Comparison of ENCODE assay signal across 9 cellular contexts in genomic region chr1:46622341-46622740, GRCh38. TPM values are rescaled to one million over a fixed set of nuclear protein-coding genes. Genes with fewer than 3 reads are reported as not detected.
DNase-seq lines count a peak whose midpoint lies in the region; ATAC-seq and TF ChIP-seq lines count a peak whose summit lies in the region.
"Had no signal": no experiment of that assay in that cellular context is flagged by ENCODE, and none has a peak within 500 bp of the region (broad histone marks: within the 10 kb centered on the region; RNA-seq: fewer than 3 reads in every experiment).

No MANE protein-coding gene starts in this region.

- H3K9me3 ChIP-seq in T-helper 17 cell (ENCODE audit: control insufficient read depth, low read length, poor library complexity, severe bottlenecking): no peaks in the 10 kb centered on the region

- no peak overlapping the region for H3K4me3 ChIP-seq in NB4 (ENCODE audit: low read depth, low read length)

- no peaks in the 10 kb centered on the region for H3K9me3 Mint-ChIP-seq in osteocyte (ENCODE audit: unreplicated experiment)
- H3K9me3 Mint-ChIP-seq in natural killer cell treated with Interleukin-12 subunit alpha and Interleukin-12 subunit beta and Interleukin-15 and Interleukin-18, amount 100 ng/mL, for 72 hours: no peaks in the 10 kb centered on the region
- H3K9me3 Mint-ChIP-seq: central memory CD8-positive, alpha-beta T cell had no signal

- no peak for ATAC-seq in natural killer cell treated with Interleukin-12 subunit alpha and Interleukin-12 subunit beta and Interleukin-15 and Interleukin-18, amount 100 ng/mL, for 72 hours
- no peak for ATAC-seq in T-helper 17 cell

- TF ChIP-seq CTCF in NB4 (IDR thresholded peaks at IDR 0.05; ENCODE audit: low read depth, low read length) (peak; percentile 29), osteocyte (IDR thresholded peaks at IDR 0.05) (peak; percentile 67)

- peak overlapping the region; percentile 71 for H3K27ac Mint-ChIP-seq in osteocyte (ENCODE audit: unreplicated experiment)
- H3K27ac Mint-ChIP-seq in natural killer cell treated with Interleukin-12 subunit alpha and Interleukin-12 subunit beta and Interleukin-15 and Interleukin-18, amount 100 ng/mL, for 72 hours: no peak overlapping the region
- no peak overlapping the region for H3K27ac Mint-ChIP-seq in T-helper 17 cell

- no peak for TF ChIP-seq POLR2A in NB4 (IDR thresholded peaks at IDR 0.05; ENCODE audit: extremely low read depth, insufficient read length)

- H3K36me3 Mint-ChIP-seq in osteocyte (ENCODE audit: unreplicated experiment) (no peaks in the 10 kb centered on the region), T-helper 17 cell (ENCODE audit: low read depth) (no peaks in the 10 kb centered on the region)
- H3K36me3 Mint-ChIP-seq in natural killer cell treated with Interleukin-12 subunit alpha and Interleukin-12 subunit beta and Interleukin-15 and Interleukin-18, amount 100 ng/mL, for 72 hours: no peaks in the 10 kb centered on the region

- peak overlapping the region; percentile 8 for H3K4me3 Mint-ChIP-seq in osteocyte (ENCODE audit: unreplicated experiment)
- H3K4me3 Mint-ChIP-seq in natural killer cell treated with Interleukin-12 subunit alpha and Interleukin-12 subunit beta and Interleukin-15 and Interleukin-18, amount 100 ng/mL, for 72 hours: no peak overlapping the region
- H3K4me3 Mint-ChIP-seq in T-helper 17 cell: no peak overlapping the region
- H3K4me3 Mint-ChIP-seq: central memory CD8-positive, alpha-beta T cell had no signal

- peak; percentile 57 for DNase-seq in GM04504 (ENCODE audit: low read depth)
- DNase-seq in NB4 (ENCODE audit: low read depth): peak; percentile 25
- DNase-seq in cerebellum (ENCODE audit: low spot score): peak; percentile 58
- no peak for DNase-seq in osteocyte (ENCODE audit: extremely low spot score, unreplicated experiment)
- DNase-seq in activated CD4-positive, CD25-positive, alpha-beta regulatory T cell (lab: John Stamatoyannopoulos, UW): no peak
- no peak for DNase-seq in natural killer cell treated with Interleukin-12 subunit alpha and Interleukin-12 subunit beta and Interleukin-15 and Interleukin-18, amount 100 ng/mL, for 72 hours (ENCODE audit: low spot score)
- no peak for DNase-seq in T-helper 17 cell
- no peak for DNase-seq in midbrain (lab: John Stamatoyannopoulos, UW)

- no peaks in the 10 kb centered on the region for H3K27me3 Mint-ChIP-seq in osteocyte (ENCODE audit: unreplicated experiment)
- no peaks in the 10 kb centered on the region for H3K27me3 Mint-ChIP-seq in natural killer cell treated with Interleukin-12 subunit alpha and Interleukin-12 subunit beta and Interleukin-15 and Interleukin-18, amount 100 ng/mL, for 72 hours
- H3K27me3 Mint-ChIP-seq in T-helper 17 cell: no peaks in the 10 kb centered on the region
- H3K27me3 Mint-ChIP-seq: central memory CD8-positive, alpha-beta T cell had no signal

- H3K4me1 Mint-ChIP-seq in osteocyte (ENCODE audit: unreplicated experiment) (peaks cover 20% of the 10 kb centered on the region), T-helper 17 cell (peaks cover 14% of the 10 kb centered on the region)
- H3K4me1 Mint-ChIP-seq in natural killer cell treated with Interleukin-12 subunit alpha and Interleukin-12 subunit beta and Interleukin-15 and Interleukin-18, amount 100 ng/mL, for 72 hours (ENCODE audit: low read depth in 2 of 2): peaks cover 6 to 7% of the 10 kb centered on the region in 2 donors

RNA-seq across cellular contexts. Expression of gene MOB3C, which starts 5.7 kb away (rescaled TPM):
- total RNA-seq in cerebellum (5.2 TPM), osteocyte (9.4 and 9.6 TPM in 2 replicates), T-helper 17 cell (10 to 100 TPM; 13.3 to 20.4 TPM)
- total RNA-seq in natural killer cell treated with Interleukin-12 subunit alpha and Interleukin-12 subunit beta and Interleukin-15 and Interleukin-18, amount 100 ng/mL, for 72 hours: 10 to 100 TPM; 12.3 to 20.7 TPM

RNA-seq across cellular contexts. Expression of gene MKNK1, which starts 18.3 kb away (rescaled TPM):
- total RNA-seq in cerebellum: 23.3 TPM
- total RNA-seq in osteocyte: 32.5 and 35.0 TPM in 2 replicates
- total RNA-seq in natural killer cell treated with Interleukin-12 subunit alpha and Interleukin-12 subunit beta and Interleukin-15 and Interleukin-18, amount 100 ng/mL, for 72 hours: 10 to 100 TPM; 63.7 to 89.9 TPM
- 10 to 100 TPM; 48.5 to 73.2 TPM for total RNA-seq in T-helper 17 cell

RNA-seq across cellular contexts. Expression of gene ATPAF1, which starts 45.8 kb away (rescaled TPM):
- total RNA-seq in cerebellum (32.7 TPM), osteocyte (34.2 and 35.7 TPM in 2 replicates), T-helper 17 cell (10 to 100 TPM; 19.7 to 21.5 TPM)
- total RNA-seq in natural killer cell treated with Interleukin-12 subunit alpha and Interleukin-12 subunit beta and Interleukin-15 and Interleukin-18, amount 100 ng/mL, for 72 hours: 10 to 100 TPM; 34.1 to 40.9 TPM

RNA-seq across cellular contexts. Expression of gene TEX38, which starts 49.3 kb away (rescaled TPM):
- total RNA-seq in cerebellum: not detected
- not detected in 2 replicates for total RNA-seq in osteocyte
- total RNA-seq in natural killer cell treated with Interleukin-12 subunit alpha and Interleukin-12 subunit beta and Interleukin-15 and Interleukin-18, amount 100 ng/mL, for 72 hours: under 1 TPM in 1 of 2 donors, not detected in 1; 0.59 TPM
- not detected for total RNA-seq in T-helper 17 cell

Comparison
In these comparisons a context has a peak if more than half of its experiments do, and no peak if none do; other contexts are left out.
1. DNase-seq: peak in GM04504 (single experiment), NB4 (single experiment) and cerebellum (single experiment); none in osteocyte (single experiment), activated CD4-positive, CD25-positive, alpha-beta regulatory T cell (0 of 4), natural killer cell treated with Interleukin-12 subunit alpha and Interleukin-12 subunit beta and Interleukin-15 and Interleukin-18, amount 100 ng/mL, for 72 hours (single experiment), T-helper 17 cell (0 of 3) and midbrain (single experiment).